1 cellular context compared by ENCODE assay signal in genomic region chr14:95652690-95653089, GRCh38.
TF ChIP-seq lines count a peak whose summit lies in the region.

No MANE protein-coding gene starts in this region.

TF ChIP-seq in GM23338, 12 proteins besides CTCF, POLR2A, EP300 and RAD21 (continued from another document):
- TF ChIP-seq ZNF462 (CRISPR knock-in tag; IDR thresholded peaks at IDR 0.05) (no peak), ZNF114 (CRISPR knock-in tag; IDR thresholded peaks at IDR 0.05) (no peak), POLR2AphosphoS5 (IDR thresholded peaks at IDR 0.05; ENCODE audit: low read depth) (no peak), STAT1 (IDR thresholded peaks at IDR 0.05; ENCODE audit: unreplicated experiment) (no peak)
